Comparison of ENCODE assay signal across 1 cellular context in genomic region chr17:2400877-2401425, GRCh38.
TF ChIP-seq lines count a peak whose summit lies in the region.

A gene with protein sequence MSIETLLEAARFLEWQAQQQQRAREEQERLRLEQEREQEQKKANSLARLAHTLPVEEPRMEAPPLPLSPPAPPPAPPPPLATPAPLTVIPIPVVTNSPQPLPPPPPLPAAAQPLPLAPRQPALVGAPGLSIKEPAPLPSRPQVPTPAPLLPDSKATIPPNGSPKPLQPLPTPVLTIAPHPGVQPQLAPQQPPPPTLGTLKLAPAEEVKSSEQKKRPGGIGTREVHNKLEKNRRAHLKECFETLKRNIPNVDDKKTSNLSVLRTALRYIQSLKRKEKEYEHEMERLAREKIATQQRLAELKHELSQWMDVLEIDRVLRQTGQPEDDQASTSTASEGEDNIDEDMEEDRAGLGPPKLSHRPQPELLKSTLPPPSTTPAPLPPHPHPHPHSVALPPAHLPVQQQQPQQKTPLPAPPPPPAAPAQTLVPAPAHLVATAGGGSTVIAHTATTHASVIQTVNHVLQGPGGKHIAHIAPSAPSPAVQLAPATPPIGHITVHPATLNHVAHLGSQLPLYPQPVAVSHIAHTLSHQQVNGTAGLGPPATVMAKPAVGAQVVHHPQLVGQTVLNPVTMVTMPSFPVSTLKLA (minus strand): TSS chr17:2401060. CDS start chr17:2400712, 348 bp downstream.

TF ChIP-seq in HepG2, 621 proteins besides CTCF, POLR2A, EP300 and RAD21 (continued from another document and continues in another):
- TF ChIP-seq, protein P1, sequence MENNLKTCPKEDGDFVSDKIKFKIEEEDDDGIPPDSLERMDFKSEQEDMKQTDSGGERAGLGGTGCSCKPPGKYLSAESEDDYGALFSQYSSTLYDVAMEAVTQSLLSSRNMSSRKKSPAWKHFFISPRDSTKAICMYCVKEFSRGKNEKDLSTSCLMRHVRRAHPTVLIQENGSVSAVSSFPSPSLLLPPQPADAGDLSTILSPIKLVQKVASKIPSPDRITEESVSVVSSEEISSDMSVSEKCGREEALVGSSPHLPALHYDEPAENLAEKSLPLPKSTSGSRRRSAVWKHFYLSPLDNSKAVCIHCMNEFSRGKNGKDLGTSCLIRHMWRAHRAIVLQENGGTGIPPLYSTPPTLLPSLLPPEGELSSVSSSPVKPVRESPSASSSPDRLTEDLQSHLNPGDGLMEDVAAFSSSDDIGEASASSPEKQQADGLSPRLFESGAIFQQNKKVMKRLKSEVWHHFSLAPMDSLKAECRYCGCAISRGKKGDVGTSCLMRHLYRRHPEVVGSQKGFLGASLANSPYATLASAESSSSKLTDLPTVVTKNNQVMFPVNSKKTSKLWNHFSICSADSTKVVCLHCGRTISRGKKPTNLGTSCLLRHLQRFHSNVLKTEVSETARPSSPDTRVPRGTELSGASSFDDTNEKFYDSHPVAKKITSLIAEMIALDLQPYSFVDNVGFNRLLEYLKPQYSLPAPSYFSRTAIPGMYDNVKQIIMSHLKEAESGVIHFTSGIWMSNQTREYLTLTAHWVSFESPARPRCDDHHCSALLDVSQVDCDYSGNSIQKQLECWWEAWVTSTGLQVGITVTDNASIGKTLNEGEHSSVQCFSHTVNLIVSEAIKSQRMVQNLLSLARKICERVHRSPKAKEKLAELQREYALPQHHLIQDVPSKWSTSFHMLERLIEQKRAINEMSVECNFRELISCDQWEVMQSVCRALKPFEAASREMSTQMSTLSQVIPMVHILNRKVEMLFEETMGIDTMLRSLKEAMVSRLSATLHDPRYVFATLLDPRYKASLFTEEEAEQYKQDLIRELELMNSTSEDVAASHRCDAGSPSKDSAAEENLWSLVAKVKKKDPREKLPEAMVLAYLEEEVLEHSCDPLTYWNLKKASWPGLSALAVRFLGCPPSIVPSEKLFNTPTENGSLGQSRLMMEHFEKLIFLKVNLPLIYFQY (CRISPR knock-in tag; IDR thresholded peaks at IDR 0.05; ENCODE audit: borderline replicate concordance), result peak; percentile 66; the same call in 1 of the 2 replicates
- peak; percentile 25 for TF ChIP-seq SKI (IDR thresholded peaks at IDR 0.05; ENCODE audit: partially characterized antibody)
- peak; percentile 57; the same call in 1 of the 2 replicates for TF ChIP-seq SIN3A (IDR thresholded peaks at IDR 0.05; ENCODE audit: borderline replicate concordance, low read depth, low read length)
- TF ChIP-seq ELF3 (CRISPR knock-in tag; IDR thresholded peaks at IDR 0.05), result 0 out of 2 replicates have a peak, but pooled peaks have one; percentile 15
- peak; percentile 30; the same call in 1 of the 2 replicates for TF ChIP-seq ERF (CRISPR knock-in tag; IDR thresholded peaks at IDR 0.05)
- no peak for TF ChIP-seq ZNF546 (CRISPR knock-in tag; conservative IDR thresholded peaks at IDR 0.05)
- 0 out of 2 replicates have a peak, but pooled peaks have one; percentile 27 for TF ChIP-seq FOXO1 (CRISPR knock-in tag; IDR thresholded peaks at IDR 0.05)
- TF ChIP-seq SETDB1 (CRISPR knock-in tag; IDR thresholded peaks at IDR 0.05; ENCODE audit: borderline replicate concordance), result no peak
- TF ChIP-seq SRSF4 (IDR thresholded peaks at IDR 0.05; ENCODE audit: low read depth, low read length, poor library complexity, severe bottlenecking), result no peak
- no peak for TF ChIP-seq TBL1XR1 (IDR thresholded peaks at IDR 0.05; ENCODE audit: borderline replicate concordance, low read length, partially characterized antibody)
- peak; percentile 29; the same call in 1 of the 2 replicates for TF ChIP-seq USF2 (IDR thresholded peaks at IDR 0.05; ENCODE audit: low read depth, low read length)
- no peak for TF ChIP-seq USF2 (CRISPR knock-in tag; IDR thresholded peaks at IDR 0.05; ENCODE audit: borderline replicate concordance)
- peak; percentile 3; the same call in 1 of the 2 replicates for TF ChIP-seq MYC (CRISPR knock-in tag; IDR thresholded peaks at IDR 0.05; ENCODE audit: borderline replicate concordance)
- TF ChIP-seq HOXA5 (CRISPR knock-in tag; IDR thresholded peaks at IDR 0.05), result 0 out of 2 replicates have a peak, but pooled peaks have one; percentile 11
- TF ChIP-seq ZNF101 (CRISPR knock-in tag; IDR thresholded peaks at IDR 0.05; ENCODE audit: borderline replicate concordance, low read depth), result no peak
- peak; percentile 11; the same call in 1 of the 2 replicates for TF ChIP-seq ZNF574 (CRISPR knock-in tag; IDR thresholded peaks at IDR 0.05)
- peak; percentile 71; the same call in 1 of the 2 replicates for TF ChIP-seq ZNF430 (CRISPR knock-in tag; IDR thresholded peaks at IDR 0.05)
- peak; percentile 86 for TF ChIP-seq SRSF1 (optimal IDR thresholded peaks at IDR 0.05; ENCODE audit: low read depth, low read length)
- TF ChIP-seq, protein P2, sequence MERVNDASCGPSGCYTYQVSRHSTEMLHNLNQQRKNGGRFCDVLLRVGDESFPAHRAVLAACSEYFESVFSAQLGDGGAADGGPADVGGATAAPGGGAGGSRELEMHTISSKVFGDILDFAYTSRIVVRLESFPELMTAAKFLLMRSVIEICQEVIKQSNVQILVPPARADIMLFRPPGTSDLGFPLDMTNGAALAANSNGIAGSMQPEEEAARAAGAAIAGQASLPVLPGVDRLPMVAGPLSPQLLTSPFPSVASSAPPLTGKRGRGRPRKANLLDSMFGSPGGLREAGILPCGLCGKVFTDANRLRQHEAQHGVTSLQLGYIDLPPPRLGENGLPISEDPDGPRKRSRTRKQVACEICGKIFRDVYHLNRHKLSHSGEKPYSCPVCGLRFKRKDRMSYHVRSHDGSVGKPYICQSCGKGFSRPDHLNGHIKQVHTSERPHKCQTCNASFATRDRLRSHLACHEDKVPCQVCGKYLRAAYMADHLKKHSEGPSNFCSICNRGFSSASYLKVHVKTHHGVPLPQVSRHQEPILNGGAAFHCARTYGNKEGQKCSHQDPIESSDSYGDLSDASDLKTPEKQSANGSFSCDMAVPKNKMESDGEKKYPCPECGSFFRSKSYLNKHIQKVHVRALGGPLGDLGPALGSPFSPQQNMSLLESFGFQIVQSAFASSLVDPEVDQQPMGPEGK (CRISPR knock-in tag; IDR thresholded peaks at IDR 0.05), result peak; percentile 98
- TF ChIP-seq CAMTA2 (CRISPR knock-in tag; IDR thresholded peaks at IDR 0.05; ENCODE audit: borderline replicate concordance), result no peak
- TF ChIP-seq, protein P3, sequence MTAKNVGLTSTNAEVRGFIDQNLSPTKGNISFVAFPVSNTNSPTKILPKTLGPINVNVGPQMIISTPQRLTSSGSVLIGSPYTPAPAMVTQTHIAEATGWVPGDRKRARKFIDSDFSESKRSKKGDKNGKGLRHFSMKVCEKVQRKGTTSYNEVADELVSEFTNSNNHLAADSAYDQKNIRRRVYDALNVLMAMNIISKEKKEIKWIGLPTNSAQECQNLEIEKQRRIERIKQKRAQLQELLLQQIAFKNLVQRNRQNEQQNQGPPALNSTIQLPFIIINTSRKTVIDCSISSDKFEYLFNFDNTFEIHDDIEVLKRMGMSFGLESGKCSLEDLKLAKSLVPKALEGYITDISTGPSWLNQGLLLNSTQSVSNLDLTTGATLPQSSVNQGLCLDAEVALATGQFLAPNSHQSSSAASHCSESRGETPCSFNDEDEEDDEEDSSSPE (CRISPR knock-in tag; IDR thresholded peaks at IDR 0.05), result 0 out of 2 replicates have a peak, but pooled peaks have one; percentile 26
- TF ChIP-seq TBP (CRISPR knock-in tag; IDR thresholded peaks at IDR 0.05), result no peak
- TF ChIP-seq HOXA7 (CRISPR knock-in tag; IDR thresholded peaks at IDR 0.05), result no peak
- TF ChIP-seq SP1 (IDR thresholded peaks at IDR 0.05), result no peak
- peak; percentile 86 for TF ChIP-seq SP1 (CRISPR knock-in tag; IDR thresholded peaks at IDR 0.05)
- peak; percentile 12; the same call in 1 of the 2 replicates for TF ChIP-seq ZNF670 (CRISPR knock-in tag; IDR thresholded peaks at IDR 0.05; ENCODE audit: borderline replicate concordance)
- 0 out of 2 replicates have a peak, but pooled peaks have one; percentile 41 for TF ChIP-seq AHR (CRISPR knock-in tag; IDR thresholded peaks at IDR 0.05)
- TF ChIP-seq ZNF7 (CRISPR knock-in tag; IDR thresholded peaks at IDR 0.05), result no peak
- TF ChIP-seq MYNN (CRISPR knock-in tag; IDR thresholded peaks at IDR 0.05; ENCODE audit: low read depth), result no peak
- 0 out of 2 replicates have a peak, but pooled peaks have one; percentile 6 for TF ChIP-seq ZMYM2 (CRISPR knock-in tag; IDR thresholded peaks at IDR 0.05)
- TF ChIP-seq SP2 (CRISPR knock-in tag; IDR thresholded peaks at IDR 0.05), result no peak
- 0 out of 2 replicates have a peak, but pooled peaks have one; percentile 5 for TF ChIP-seq ELF1 (CRISPR knock-in tag; IDR thresholded peaks at IDR 0.05)
- no peak for TF ChIP-seq ZEB1 (IDR thresholded peaks at IDR 0.05; ENCODE audit: insufficient replicate concordance, low read depth)
- no peak for TF ChIP-seq MTA3 (CRISPR knock-in tag; IDR thresholded peaks at IDR 0.05)
- TF ChIP-seq MLX (CRISPR knock-in tag; IDR thresholded peaks at IDR 0.05), result 0 out of 2 replicates have a peak, but pooled peaks have one; percentile 42
- 0 out of 2 replicates have a peak, but pooled peaks have one; percentile 2 for TF ChIP-seq POLR2AphosphoS2 (IDR thresholded peaks at IDR 0.05; ENCODE audit: low read depth, low read length)
- no peak for TF ChIP-seq NFE2 (CRISPR knock-in tag; IDR thresholded peaks at IDR 0.05)
- peak; percentile 35 for TF ChIP-seq PHF20 (CRISPR knock-in tag; IDR thresholded peaks at IDR 0.05)
- TF ChIP-seq ZNF672 (CRISPR knock-in tag; IDR thresholded peaks at IDR 0.05), result no peak
- no peak for TF ChIP-seq SATB2 (CRISPR knock-in tag; IDR thresholded peaks at IDR 0.05)
- TF ChIP-seq KLF11 (CRISPR knock-in tag; IDR thresholded peaks at IDR 0.05), result no peak
- no peak for TF ChIP-seq ZNF530 (CRISPR knock-in tag; IDR thresholded peaks at IDR 0.05; ENCODE audit: low read depth)
- TF ChIP-seq, protein P4, sequence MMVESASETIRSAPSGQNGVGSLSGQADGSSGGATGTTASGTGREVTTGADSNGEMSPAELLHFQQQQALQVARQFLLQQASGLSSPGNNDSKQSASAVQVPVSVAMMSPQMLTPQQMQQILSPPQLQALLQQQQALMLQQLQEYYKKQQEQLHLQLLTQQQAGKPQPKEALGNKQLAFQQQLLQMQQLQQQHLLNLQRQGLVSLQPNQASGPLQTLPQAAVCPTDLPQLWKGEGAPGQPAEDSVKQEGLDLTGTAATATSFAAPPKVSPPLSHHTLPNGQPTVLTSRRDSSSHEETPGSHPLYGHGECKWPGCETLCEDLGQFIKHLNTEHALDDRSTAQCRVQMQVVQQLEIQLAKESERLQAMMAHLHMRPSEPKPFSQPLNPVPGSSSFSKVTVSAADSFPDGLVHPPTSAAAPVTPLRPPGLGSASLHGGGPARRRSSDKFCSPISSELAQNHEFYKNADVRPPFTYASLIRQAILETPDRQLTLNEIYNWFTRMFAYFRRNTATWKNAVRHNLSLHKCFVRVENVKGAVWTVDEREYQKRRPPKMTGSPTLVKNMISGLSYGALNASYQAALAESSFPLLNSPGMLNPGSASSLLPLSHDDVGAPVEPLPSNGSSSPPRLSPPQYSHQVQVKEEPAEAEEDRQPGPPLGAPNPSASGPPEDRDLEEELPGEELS (CRISPR knock-in tag; IDR thresholded peaks at IDR 0.05), result no peak
- 0 out of 2 replicates have a peak, but pooled peaks have one; percentile 4 for TF ChIP-seq ZNF770 (CRISPR knock-in tag; IDR thresholded peaks at IDR 0.05)
- TF ChIP-seq SRSF9 (IDR thresholded peaks at IDR 0.05; ENCODE audit: borderline replicate concordance, insufficient read depth, low read depth, low read length, poor library complexity, severe bottlenecking), result no peak
